ENCODE assay signal across 8 cellular contexts in genomic region chr10:32958085-32958991, GRCh38. TPM values are rescaled to one million over a fixed set of nuclear protein-coding genes. Genes with fewer than 3 reads are reported as not detected.
DNase-seq lines count a peak whose midpoint lies in the region; TF ChIP-seq lines count a peak whose summit lies in the region.

Gene ITGB1 (minus strand): TSS chr10:32958230. CDS start chr10:32935558, 22,672 bp downstream.

- DNase-seq in GDM1 (lab: John Stamatoyannopoulos, UW), result peak; percentile 87
- DNase-seq in NAMALWA (ENCODE audit: low spot score), result peak; percentile 73
- DNase-seq in SK-MEL-5 (ENCODE audit: low read depth, low spot score), result peak; percentile 93
- DNase-seq in activated naive CD4-positive, alpha-beta T cell treated with anti-CD3 and anti-CD28 coated beads, Interleukin-2, amount 50 U/mL, for 16 hours, result peak; percentile 85
- peak; percentile 85 for DNase-seq in germinal center (ENCODE audit: low spot score)
- DNase-seq in non-pigmented ciliary epithelial cell (ENCODE audit: low read depth), result peak; percentile 71
- peak; percentile 68 to 97 (median 90) for DNase-seq in substantia nigra (lab: John Stamatoyannopoulos, UW)

- TF ChIP-seq CTCF in HEK293 (tag by site-specific recombination; IDR thresholded peaks at IDR 0.05), result no peak; the same call in 1 of the 2 replicates

- peaks cover 13% of the 10 kb centered on the region for H3K4me1 ChIP-seq in HEK293 (ENCODE audit: control insufficient read depth, insufficient read depth, low read length)

- no peaks in the 10 kb centered on the region for H3K36me3 ChIP-seq in HEK293 (ENCODE audit: control insufficient read depth in 2 of 2, insufficient read depth in 1 of 2, low read length in 2 of 2)

- POLR2A ChIA-PET in HEK293 (lab: Yijun Ruan, JAX), result interaction anchor here (1.2 to 2.0 kb wide), 2 partner anchors 7 to 22 kb away, joined by 3 to 10 read pairs; no protein-coding TSS in a partner anchor

- in situ Hi-C loops in SK-MEL-5 (cut with HindIII; ENCODE audit: low pct_unique_long_range_greater_than_20kb, low sequenced_read_pairs), result no loop called here

- no peaks in the 10 kb centered on the region for H3K9me3 ChIP-seq in HEK293 (ENCODE audit: control insufficient read depth, insufficient read depth, low read depth, low read length)

- peak within 1 kb of the TSS; percentile 92 for H3K4me3 ChIP-seq in HEK293 (ENCODE audit: low read depth, low read length)

- peak within 1 kb of the TSS; percentile 86 for H3K27ac ChIP-seq in HEK293 (ENCODE audit: extremely low read depth, low read depth, low read length)
- H3K27ac ChIP-seq in substantia nigra (ENCODE audit: low read depth, low read length, poor library complexity, severe bottlenecking), result peak within 1 kb of the TSS; percentile 87

- CTCF ChIA-PET in HEK293 (lab: Yijun Ruan, JAX), result no interaction called here

TF ChIP-seq in HEK293, 187 proteins besides CTCF, POLR2A, EP300 and RAD21 (continues in another document):
- TF ChIP-seq HOXA7 (CRISPR knock-in tag; IDR thresholded peaks at IDR 0.05; ENCODE audit: borderline replicate concordance) (no peak), ZNF280D (tag by site-specific recombination; IDR thresholded peaks at IDR 0.05) (no peak), ZNF549 (tag by site-specific recombination; IDR thresholded peaks at IDR 0.05) (no peak), ZIC2 (tag by site-specific recombination; IDR thresholded peaks at IDR 0.05) (peak; percentile 80), TSHZ1 (tag by site-specific recombination; IDR thresholded peaks at IDR 0.05; ENCODE audit: borderline replicate concordance) (no peak), ZFHX2 (tag by site-specific recombination; conservative IDR thresholded peaks at IDR 0.05) (peak; percentile 66), ZNF174 (tag by site-specific recombination; IDR thresholded peaks at IDR 0.05) (no peak), ZNF449 (tag by site-specific recombination; IDR thresholded peaks at IDR 0.05) (0 out of 2 replicates have a peak, but pooled peaks have one; percentile 8), ZNF169 (tag by site-specific recombination; IDR thresholded peaks at IDR 0.05) (no peak), ZNF596 (tag by site-specific recombination; IDR thresholded peaks at IDR 0.05) (peak; percentile 18; the same call in 1 of the 2 replicates), ZNF548 (tag by site-specific recombination; IDR thresholded peaks at IDR 0.05) (no peak), ZNF701 (tag by site-specific recombination; IDR thresholded peaks at IDR 0.05) (no peak)
- TF ChIP-seq, protein P1, sequence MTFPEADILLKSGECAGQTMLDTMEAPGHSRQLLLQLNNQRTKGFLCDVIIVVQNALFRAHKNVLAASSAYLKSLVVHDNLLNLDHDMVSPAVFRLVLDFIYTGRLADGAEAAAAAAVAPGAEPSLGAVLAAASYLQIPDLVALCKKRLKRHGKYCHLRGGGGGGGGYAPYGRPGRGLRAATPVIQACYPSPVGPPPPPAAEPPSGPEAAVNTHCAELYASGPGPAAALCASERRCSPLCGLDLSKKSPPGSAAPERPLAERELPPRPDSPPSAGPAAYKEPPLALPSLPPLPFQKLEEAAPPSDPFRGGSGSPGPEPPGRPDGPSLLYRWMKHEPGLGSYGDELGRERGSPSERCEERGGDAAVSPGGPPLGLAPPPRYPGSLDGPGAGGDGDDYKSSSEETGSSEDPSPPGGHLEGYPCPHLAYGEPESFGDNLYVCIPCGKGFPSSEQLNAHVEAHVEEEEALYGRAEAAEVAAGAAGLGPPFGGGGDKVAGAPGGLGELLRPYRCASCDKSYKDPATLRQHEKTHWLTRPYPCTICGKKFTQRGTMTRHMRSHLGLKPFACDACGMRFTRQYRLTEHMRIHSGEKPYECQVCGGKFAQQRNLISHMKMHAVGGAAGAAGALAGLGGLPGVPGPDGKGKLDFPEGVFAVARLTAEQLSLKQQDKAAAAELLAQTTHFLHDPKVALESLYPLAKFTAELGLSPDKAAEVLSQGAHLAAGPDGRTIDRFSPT (tag by site-specific recombination; IDR thresholded peaks at IDR 0.05), result no peak
- TF ChIP-seq, protein P2, sequence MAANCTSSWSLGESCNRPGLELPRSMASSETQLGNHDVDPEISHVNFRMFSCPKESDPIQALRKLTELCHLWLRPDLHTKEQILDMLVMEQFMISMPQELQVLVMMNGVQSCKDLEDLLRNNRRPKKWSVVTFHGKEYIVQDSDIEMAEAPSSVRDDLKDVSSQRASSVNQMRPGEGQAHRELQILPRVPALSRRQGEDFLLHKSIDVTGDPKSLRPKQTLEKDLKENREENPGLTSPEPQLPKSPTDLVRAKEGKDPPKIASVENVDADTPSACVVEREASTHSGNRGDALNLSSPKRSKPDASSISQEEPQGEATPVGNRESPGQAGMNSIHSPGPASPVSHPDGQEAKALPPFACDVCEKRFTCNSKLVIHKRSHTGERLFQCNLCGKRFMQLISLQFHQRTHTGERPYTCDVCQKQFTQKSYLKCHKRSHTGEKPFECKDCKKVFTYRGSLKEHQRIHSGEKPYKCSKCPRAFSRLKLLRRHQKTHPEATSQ (tag by site-specific recombination; IDR thresholded peaks at IDR 0.05), result peak; percentile 89
- TF ChIP-seq, protein P3, sequence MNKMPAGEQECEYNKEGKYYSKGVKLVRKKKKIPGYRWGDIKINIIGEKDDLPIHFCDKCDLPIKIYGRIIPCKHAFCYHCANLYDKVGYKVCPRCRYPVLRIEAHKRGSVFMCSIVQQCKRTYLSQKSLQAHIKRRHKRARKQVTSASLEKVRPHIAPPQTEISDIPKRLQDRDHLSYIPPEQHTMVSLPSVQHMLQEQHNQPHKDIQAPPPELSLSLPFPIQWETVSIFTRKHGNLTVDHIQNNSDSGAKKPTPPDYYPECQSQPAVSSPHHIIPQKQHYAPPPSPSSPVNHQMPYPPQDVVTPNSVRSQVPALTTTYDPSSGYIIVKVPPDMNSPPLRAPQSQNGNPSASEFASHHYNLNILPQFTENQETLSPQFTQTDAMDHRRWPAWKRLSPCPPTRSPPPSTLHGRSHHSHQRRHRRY (tag by site-specific recombination; IDR thresholded peaks at IDR 0.05), result no peak

RNA-seq across cellular contexts. Expression of gene ITGB1, which starts in this region (rescaled TPM):
- 391 and 402 TPM in 2 replicates for total RNA-seq in SK-MEL-5 (2014; rRNA removed; shearing (Covaris generic))
- polyA plus RNA-seq in SK-MEL-5 (2015; cell fraction: cytosol; rRNA removed), result 361 and 485 TPM in 2 replicates
- polyA plus RNA-seq in SK-MEL-5 (2015; cell fraction: nucleus; rRNA removed), result 78.8 and 79.4 TPM in 2 replicates

Comparison
In these comparisons a context has a peak if more than half of its experiments do, and no peak if none do; other contexts are left out.
1. Peak in every context shown above with its lines: DNase-seq, H3K4me3 ChIP-seq and H3K27ac ChIP-seq.